Comparison of ENCODE assay signal across 26 cellular contexts in the genomic region with DNA sequence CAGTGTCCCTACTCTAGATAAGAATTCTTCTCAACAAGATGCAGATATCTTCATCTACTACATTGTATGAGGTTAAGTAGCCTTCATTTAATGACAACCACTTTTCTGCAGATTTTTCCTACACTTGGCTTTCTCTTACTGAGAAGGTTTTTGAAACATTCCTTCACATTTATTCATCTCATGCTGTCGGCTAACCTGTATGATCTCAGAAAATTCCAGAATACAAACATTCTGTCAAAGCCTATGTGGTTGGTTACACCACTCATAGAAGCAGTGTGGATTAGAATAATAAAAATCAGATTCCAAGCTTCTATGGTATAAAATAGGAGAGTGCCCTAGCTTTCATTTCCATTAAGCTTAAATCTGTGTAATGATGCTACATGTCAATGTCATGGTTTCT.
"Had no signal": no experiment of that assay in that cellular context is flagged by ENCODE, and none has a peak within 500 bp of the region (broad histone marks: within the 10 kb centered on the region; RNA-seq: fewer than 3 reads in every experiment).

No MANE protein-coding gene starts in this region.

- H3K27ac ChIP-seq: adrenal gland, body of pancreas, neutrophil, pancreas, psoas muscle, right atrium auricular region, suprapubic skin, tibial nerve had no signal

- H3K4me1 ChIP-seq: body of pancreas, pancreas, psoas muscle, right atrium auricular region, suprapubic skin had no signal

- H3K36me3 Mint-ChIP-seq: natural killer cell, T-cell had no signal

- H3K27ac Mint-ChIP-seq: activated CD8-positive, alpha-beta T cell treated with anti-CD3 and anti-CD28 coated beads, Interleukin-2, amount 10 ng/mL, durations not matched to agents 7 days and 5 days; activated naive CD4-positive, alpha-beta T cell treated with anti-CD3 and anti-CD28 coated beads, Interleukin-2, amount 50 U/mL, for 72 hours; activated T-helper 1 cell treated with anti-CD3 and anti-CD28 coated beads, Interleukin-12 subunit alpha, Interleukin-12 subunit beta, Interleukin-2, Interleukin-4 antibody, amounts not matched to agents 30 ng/mL and 10 ng/mL and 1 ng/mL, durations not matched to agents 14 hours and 24 hours and 36 hours; natural killer cell; T-cell; T-helper 2 cell treated with Interferon-gamma antibody and Interleukin-4, amounts not matched to agents 5 μg/mL and 100 μg/mL, for 36 hours had no signal

- H3K27me3 ChIP-seq: adrenal gland, body of pancreas, neutrophil, pancreas, right atrium auricular region, stomach, suprapubic skin, tibial nerve had no signal

- H3K27me3 Mint-ChIP-seq: T-cell had no signal

- H3K36me3 ChIP-seq: adrenal gland, neutrophil, pancreas, right atrium auricular region, stomach, suprapubic skin, tibial nerve had no signal

- H3K9me3 Mint-ChIP-seq: natural killer cell; T-helper 2 cell treated with Interferon-gamma antibody and Interleukin-4, amounts not matched to agents 5 μg/mL and 100 μg/mL, for 36 hours had no signal

- ATAC-seq: activated CD8-positive, alpha-beta T cell treated with anti-CD3 and anti-CD28 coated beads, Interleukin-2, amount 10 ng/mL, durations not matched to agents 7 days and 5 days; activated naive CD4-positive, alpha-beta T cell treated with anti-CD3 and anti-CD28 coated beads, Interleukin-2, amount 50 U/mL, for 72 hours; body of pancreas; left ventricle myocardium superior; natural killer cell; pancreas; psoas muscle; T-cell had no signal

- H3K9me3 ChIP-seq: adrenal gland, body of pancreas, neutrophil, pancreas, psoas muscle, right atrium auricular region, stomach, suprapubic skin, tibial nerve had no signal

- H3K4me3 Mint-ChIP-seq: activated CD8-positive, alpha-beta T cell treated with anti-CD3 and anti-CD28 coated beads, Interleukin-2, amount 10 ng/mL, durations not matched to agents 7 days and 5 days; activated T-helper 1 cell treated with anti-CD3 and anti-CD28 coated beads, Interleukin-12 subunit alpha, Interleukin-12 subunit beta, Interleukin-2, Interleukin-4 antibody, amounts not matched to agents 30 ng/mL and 10 ng/mL and 1 ng/mL, durations not matched to agents 14 hours and 24 hours and 36 hours; natural killer cell; T-cell; T-helper 2 cell treated with Interferon-gamma antibody and Interleukin-4, amounts not matched to agents 5 μg/mL and 100 μg/mL, for 36 hours had no signal

- DNase-seq: activated CD4-positive, alpha-beta T cell treated with anti-CD3 and anti-CD28 coated beads for 1 hour; activated CD4-positive, alpha-beta T cell treated with anti-CD3 and anti-CD28 coated beads, Interleukin-2, amount 50 U/mL, for 1 hour; activated CD8-positive, alpha-beta T cell treated with anti-CD3 and anti-CD28 coated beads, Interleukin-2, amount 10 ng/mL, durations not matched to agents 7 days and 5 days; activated gamma-delta T cell treated with Interleukin-2 at 50 U/mL for 16 hours; adrenal gland; body of pancreas; dermis blood vessel endothelial cell; effector CD8-positive, alpha-beta T cell; erythroblast; foreskin fibroblast; left ventricle myocardium superior; mammary epithelial cell; midbrain; natural killer cell; pancreas; psoas muscle; stimulated activated CD4-positive, alpha-beta T cell treated with anti-CD3 and anti-CD28 coated beads, Interleukin-12 subunit alpha, Interleukin-12 subunit beta, amount 100 ng/mL, for 4 hours; stomach; T-cell had no signal

- H3K4me3 ChIP-seq: adrenal gland, body of pancreas, pancreas, psoas muscle, right atrium auricular region, stomach, suprapubic skin, tibial nerve had no signal
